Comparison of ENCODE assay signal across 16 cellular contexts in genomic region chr2:212732860-212733259, GRCh38.
"Had no signal": no experiment of that assay in that cellular context is flagged by ENCODE, and none has a peak within 500 bp of the region (broad histone marks: within the 10 kb centered on the region; RNA-seq: fewer than 3 reads in every experiment).

No MANE protein-coding gene starts in this region.

- H3K9me3 Mint-ChIP-seq: activated CD8-positive, alpha-beta T cell treated with anti-CD3 and anti-CD28 coated beads for 36 hours; activated naive CD8-positive, alpha-beta T cell treated with anti-CD3 and anti-CD28 coated beads, Interleukin-2, amount 10 ng/mL, durations not matched to agents 7 days and 5 days; activated T-cell treated with anti-CD3 and anti-CD28 coated beads, Interleukin-2, amount 50 U/mL, for 72 hours; stimulated activated naive B cell treated with anti-CD40 and anti-IgM and Interleukin-4, amounts not matched to agents 10 μg/mL and 1 μg/mL and 100 μg/mL, for 72 hours; T-cell; type B pancreatic cell had no signal

- H3K36me3 ChIP-seq: gastrocnemius medialis, lower lobe of right lung, neutrophil, right atrium auricular region, WERI-Rb-1 had no signal

- H3K27me3 Mint-ChIP-seq: activated CD8-positive, alpha-beta T cell treated with anti-CD3 and anti-CD28 coated beads for 36 hours; activated naive CD8-positive, alpha-beta T cell treated with anti-CD3 and anti-CD28 coated beads, Interleukin-2, amount 10 ng/mL, durations not matched to agents 7 days and 5 days; stimulated activated naive B cell treated with anti-CD40 and anti-IgM and Interleukin-4, amounts not matched to agents 10 μg/mL and 1 μg/mL and 100 μg/mL, for 72 hours; T-cell; type B pancreatic cell had no signal

- H3K27me3 ChIP-seq: gastrocnemius medialis, neutrophil, right atrium auricular region had no signal

- H3K9me3 ChIP-seq: gastrocnemius medialis, lower lobe of right lung, neutrophil, right atrium auricular region had no signal

- H3K4me2 ChIP-seq: smooth muscle cell had no signal

- H3K27ac Mint-ChIP-seq: activated CD8-positive, alpha-beta T cell treated with anti-CD3 and anti-CD28 coated beads for 36 hours; activated naive CD8-positive, alpha-beta T cell treated with anti-CD3 and anti-CD28 coated beads, Interleukin-2, amount 10 ng/mL, durations not matched to agents 7 days and 5 days; activated T-cell treated with anti-CD3 and anti-CD28 coated beads, Interleukin-2, amount 50 U/mL, for 72 hours; stimulated activated naive B cell treated with anti-CD40 and anti-IgM and Interleukin-4, amounts not matched to agents 10 μg/mL and 1 μg/mL and 100 μg/mL, for 72 hours; T-cell; type B pancreatic cell had no signal

- DNase-seq: activated CD4-positive, alpha-beta T cell treated with anti-CD3 and anti-CD28 coated beads for 4 hours; activated CD8-positive, alpha-beta memory T cell treated with anti-CD3 and anti-CD28 coated beads, Interleukin-2, amount 50 U/mL, for 4 hours; activated CD8-positive, alpha-beta T cell treated with anti-CD3 and anti-CD28 coated beads for 36 hours; activated naive CD8-positive, alpha-beta T cell treated with anti-CD3 and anti-CD28 coated beads, Interleukin-2, amount 10 ng/mL, durations not matched to agents 7 days and 5 days; activated T-cell treated with anti-CD3 and anti-CD28 coated beads, Interleukin-2, amount 50 U/mL, for 72 hours; gastrocnemius medialis; lower lobe of right lung; midbrain; stimulated activated naive B cell treated with anti-CD40 and anti-IgM and Interleukin-4, amounts not matched to agents 10 μg/mL and 1 μg/mL and 100 μg/mL, for 72 hours; substantia nigra; T-cell; WERI-Rb-1 had no signal

- H3K27ac ChIP-seq: gastrocnemius medialis, lower lobe of right lung, neutrophil, right atrium auricular region, WERI-Rb-1 had no signal

- ATAC-seq: activated CD8-positive, alpha-beta T cell treated with anti-CD3 and anti-CD28 coated beads for 36 hours; gastrocnemius medialis; lower lobe of right lung; stimulated activated naive B cell treated with anti-CD40 and anti-IgM and Interleukin-4, amounts not matched to agents 10 μg/mL and 1 μg/mL and 100 μg/mL, for 72 hours; T-cell had no signal

- H3K4me3 ChIP-seq: gastrocnemius medialis, lower lobe of right lung, right atrium auricular region, smooth muscle cell had no signal

- H3K4me3 Mint-ChIP-seq: activated CD8-positive, alpha-beta T cell treated with anti-CD3 and anti-CD28 coated beads for 36 hours; activated naive CD8-positive, alpha-beta T cell treated with anti-CD3 and anti-CD28 coated beads, Interleukin-2, amount 10 ng/mL, durations not matched to agents 7 days and 5 days; activated T-cell treated with anti-CD3 and anti-CD28 coated beads, Interleukin-2, amount 50 U/mL, for 72 hours; stimulated activated naive B cell treated with anti-CD40 and anti-IgM and Interleukin-4, amounts not matched to agents 10 μg/mL and 1 μg/mL and 100 μg/mL, for 72 hours; T-cell; type B pancreatic cell had no signal

- H3K4me1 ChIP-seq: gastrocnemius medialis, lower lobe of right lung, right atrium auricular region had no signal

- H3K36me3 Mint-ChIP-seq: activated naive CD8-positive, alpha-beta T cell treated with anti-CD3 and anti-CD28 coated beads, Interleukin-2, amount 10 ng/mL, durations not matched to agents 7 days and 5 days; stimulated activated naive B cell treated with anti-CD40 and anti-IgM and Interleukin-4, amounts not matched to agents 10 μg/mL and 1 μg/mL and 100 μg/mL, for 72 hours; T-cell; type B pancreatic cell had no signal
